In the genomic region with DNA sequence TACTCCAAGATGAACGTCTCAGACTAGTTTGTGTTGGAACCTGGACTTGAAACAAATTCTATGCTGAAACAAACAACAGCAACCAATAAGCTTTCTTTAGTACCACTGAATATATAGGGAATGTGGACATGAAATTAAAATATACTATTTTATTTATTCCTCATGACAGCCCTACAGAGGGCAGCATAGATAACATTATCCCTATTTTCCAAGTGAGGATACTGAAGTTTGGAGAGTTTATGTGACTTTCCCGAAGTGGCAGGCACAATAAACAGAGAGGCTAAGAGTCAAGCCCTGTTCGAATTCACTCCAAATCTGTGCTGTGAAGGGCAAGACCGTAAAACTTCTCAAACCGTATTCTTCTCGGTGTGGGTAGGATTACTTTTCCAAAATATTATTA, we compare ENCODE assay signal across 14 cellular contexts.
DNase-seq lines count a peak whose midpoint lies in the region; ATAC-seq, FAIRE-seq and TF ChIP-seq lines count a peak whose summit lies in the region.
"Had no signal": no experiment of that assay in that cellular context is flagged by ENCODE, and none has a peak within 500 bp of the region (broad histone marks: within the 10 kb centered on the region; RNA-seq: fewer than 3 reads in every experiment).

No MANE protein-coding gene starts in this region.

- H3K4me3 ChIP-seq in endodermal cell (ENCODE audit: low read length) = no peak overlapping the region
- H3K4me3 ChIP-seq in mesendoderm (ENCODE audit: low read length) = no peak overlapping the region
- no peak overlapping the region for H3K4me3 ChIP-seq in WERI-Rb-1 (ENCODE audit: low read depth, low read length)

- H3K79me2 ChIP-seq in mesendoderm (ENCODE audit: control insufficient read depth, insufficient read depth, low read length) = no peaks in the 10 kb centered on the region

- H3K23ac ChIP-seq in mesendoderm (ENCODE audit: low read length) = no peak overlapping the region

- no peak overlapping the region for H2BK15ac ChIP-seq in mesendoderm (replicated peaks; ENCODE audit: low read depth)

- FAIRE-seq in HTR-8/SVneo (lab: Jason Lieb, UNC) = no peak
- FAIRE-seq: TTC549 had no signal

- no peak overlapping the region for H2AK5ac ChIP-seq in mesendoderm (ENCODE audit: low read length)

- H2BK5ac ChIP-seq in mesendoderm (ENCODE audit: low read length) = no peak overlapping the region

- no peak overlapping the region for H3K18ac ChIP-seq in mesendoderm (ENCODE audit: low read length)

- WGBS in endodermal cell (ENCODE audit: insufficient coverage in 1 of 2, insufficient read length in 1 of 2), 2 experiments = 83 to 94% methylated on average over 4 to 6 of the region's 6 CpGs
- WGBS in mesendoderm (ENCODE audit: extremely low coverage, insufficient coverage, low lambda C conversion rate) = no CpG with 5 or more reads among the region's 6 CpGs

- H3K27ac ChIP-seq in endodermal cell (ENCODE audit: low read depth, low read length) = no peak overlapping the region
- no peak overlapping the region for H3K27ac ChIP-seq in mesendoderm (ENCODE audit: low read depth, low read length)
- no peak overlapping the region for H3K27ac ChIP-seq in WERI-Rb-1

- no peak overlapping the region for H3K27ac Mint-ChIP-seq in endodermal cell
- H3K27ac Mint-ChIP-seq: activated T-cell treated with anti-CD3 and anti-CD28 coated beads, Interleukin-2, amount 50 U/mL, for 72 hours; dendritic cell treated with granulocyte-macrophage colony-stimulating factor and Interleukin-4, amounts not matched to agents 40 ng/mL and 50 ng/mL, for 4 days had no signal

- H4K5ac ChIP-seq in mesendoderm (ENCODE audit: low read length) = no peak overlapping the region

- H3K9me3 Mint-ChIP-seq in endodermal cell = peaks cover 2% of the 10 kb centered on the region

- DNase-seq in AG08396 (ENCODE audit: low spot score) (peak; percentile 25), HTR-8/SVneo (ENCODE audit: insufficient read length, low spot score) (peak; percentile 4), endodermal cell (no peak), mesendoderm (peak; percentile 11), WERI-Rb-1 (no peak), germinal center (ENCODE audit: low spot score) (no peak), head of caudate nucleus (no peak)
- DNase-seq: activated T-cell treated with anti-CD3 and anti-CD28 coated beads, Interleukin-2, amount 50 U/mL, for 72 hours; DMS53; NCI-H1092 had no signal

- TF ChIP-seq CTCF in endodermal cell (conservative IDR thresholded peaks at IDR 0.05) (peak; percentile 44), WERI-Rb-1 (IDR thresholded peaks at IDR 0.05; ENCODE audit: low read depth, low read length) (no peak)

- no peak for ATAC-seq in HG03139 (IDR thresholded peaks at IDR 0.05; ENCODE audit: unreplicated experiment)
- ATAC-seq: activated T-cell treated with anti-CD3 and anti-CD28 coated beads, Interleukin-2, amount 50 U/mL, for 72 hours had no signal

- no peak overlapping the region for H3K4ac ChIP-seq in mesendoderm (ENCODE audit: low read depth, low read length)

- no peak overlapping the region for H3K9ac ChIP-seq in endodermal cell (ENCODE audit: extremely low read depth, low read length, poor library complexity, severe bottlenecking)
- H3K9ac ChIP-seq in mesendoderm (ENCODE audit: low read length) = no peak overlapping the region

- intact Hi-C loops in head of caudate nucleus (cut with DNase I) = no loop called here

- H3K4me1 ChIP-seq in endodermal cell (ENCODE audit: control insufficient read depth, insufficient read depth, low read length) (peaks cover 9% of the 10 kb centered on the region), mesendoderm (ENCODE audit: control insufficient read depth, low read depth, low read length) (no peaks in the 10 kb centered on the region)

- H3K27me3 ChIP-seq in endodermal cell (ENCODE audit: control insufficient read depth, insufficient read depth, low read length, poor library complexity, severe bottlenecking) (no peaks in the 10 kb centered on the region), mesendoderm (ENCODE audit: insufficient read depth, low read length, poor library complexity) (no peaks in the 10 kb centered on the region), WERI-Rb-1 (ENCODE audit: insufficient read depth, low read depth, severe bottlenecking) (no peaks in the 10 kb centered on the region)

- H3K9me3 ChIP-seq in endodermal cell (ENCODE audit: control insufficient read depth, low read length) = no peaks in the 10 kb centered on the region
- H3K9me3 ChIP-seq in WERI-Rb-1 (ENCODE audit: severe bottlenecking) = no peaks in the 10 kb centered on the region

- H3K36me3 ChIP-seq in endodermal cell (ENCODE audit: control insufficient read depth, insufficient read depth, low read length) (no peaks in the 10 kb centered on the region), mesendoderm (ENCODE audit: control insufficient read depth, insufficient read depth, low read length) (no peaks in the 10 kb centered on the region), WERI-Rb-1 (no peaks in the 10 kb centered on the region)

- no peak overlapping the region for H3K4me3 Mint-ChIP-seq in endodermal cell
- H3K4me3 Mint-ChIP-seq: activated T-cell treated with anti-CD3 and anti-CD28 coated beads, Interleukin-2, amount 50 U/mL, for 72 hours; dendritic cell treated with granulocyte-macrophage colony-stimulating factor and Interleukin-4, amounts not matched to agents 40 ng/mL and 50 ng/mL, for 4 days had no signal

- no peaks in the 10 kb centered on the region for H3K79me1 ChIP-seq in mesendoderm (ENCODE audit: low read length)

- H3K27me3 Mint-ChIP-seq in endodermal cell (ENCODE audit: insufficient read depth) = no peaks in the 10 kb centered on the region
- H3K27me3 Mint-ChIP-seq: dendritic cell treated with granulocyte-macrophage colony-stimulating factor and Interleukin-4, amounts not matched to agents 40 ng/mL and 50 ng/mL, for 4 days; progenitor cell of endocrine pancreas had no signal

- H3K4me1 Mint-ChIP-seq in endodermal cell = peaks cover 26% of the 10 kb centered on the region

- H4K8ac ChIP-seq in mesendoderm (ENCODE audit: low read depth, low read length) = no peak overlapping the region

- H3K36me3 Mint-ChIP-seq in endodermal cell (ENCODE audit: low read depth) = no peaks in the 10 kb centered on the region

- H2BK120ac ChIP-seq in mesendoderm (ENCODE audit: low read depth, low read length) = no peak overlapping the region

- no peak overlapping the region for H3K4me2 ChIP-seq in mesendoderm (ENCODE audit: low read length)

- H3K56ac ChIP-seq in mesendoderm (ENCODE audit: low read length) = no peak overlapping the region

Comparison
In these comparisons a context has a peak if more than half of its experiments do, and no peak if none do; other contexts are left out.
1. DNase-seq: peak in AG08396 (single experiment), HTR-8/SVneo (single experiment) and mesendoderm (single experiment); none in endodermal cell (single experiment), WERI-Rb-1 (single experiment), germinal center (single experiment) and head of caudate nucleus (0 of 42).